ENCODE assay signal across 9 cellular contexts in the genomic region with DNA sequence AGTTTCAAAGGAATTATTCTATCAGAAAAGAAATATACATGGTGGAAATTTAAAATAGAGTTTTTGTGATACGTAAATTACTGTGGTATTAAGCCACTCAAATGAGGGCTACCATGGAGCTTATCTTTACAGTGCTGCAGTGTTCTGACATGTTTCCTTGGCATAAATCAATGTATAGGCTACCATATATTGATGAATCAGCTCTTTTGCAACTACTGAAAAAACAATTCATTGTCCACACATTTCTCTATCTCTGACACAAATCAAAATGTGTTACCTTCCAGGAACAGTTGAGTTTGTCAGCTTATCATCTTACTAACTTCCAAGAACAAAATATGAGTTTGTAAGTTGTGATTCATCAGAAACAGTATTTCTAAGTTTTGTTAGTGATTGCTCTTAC.
"Had no signal": no experiment of that assay in that cellular context is flagged by ENCODE, and none has a peak within 500 bp of the region (broad histone marks: within the 10 kb centered on the region; RNA-seq: fewer than 3 reads in every experiment).

No MANE protein-coding gene starts in this region.

- H3K27ac ChIP-seq: HL-60, KMS-11 had no signal

- FAIRE-seq: HTR-8/SVneo had no signal

- H3K9ac ChIP-seq: KMS-11 had no signal

- H3K4me2 ChIP-seq: GM23338, KMS-11 had no signal

- H2AFZ ChIP-seq: GM23338 had no signal

- H3K4me3 ChIP-seq: GM23338, HAP-1 had no signal

- H3K4me1 ChIP-seq: HAP-1 had no signal

- DNase-seq: HFFc6, Karpas-422, KBM-7 had no signal

- H3K9me3 ChIP-seq: HAP-1 had no signal

- ATAC-seq: GM23338, HCT116 had no signal

- H3K36me3 ChIP-seq: HAP-1 had no signal
